8 cellular contexts compared by ENCODE assay signal in genomic region chr6:56843476-56844349, GRCh38.
DNase-seq lines count a peak whose midpoint lies in the region; ATAC-seq and TF ChIP-seq lines count a peak whose summit lies in the region.

No MANE protein-coding gene starts in this region.

- peak overlapping the region; percentile 52 for H3K9ac ChIP-seq in OCI-LY3 (ENCODE audit: low read length)

- peak overlapping the region; percentile 66 for H3K4me2 ChIP-seq in OCI-LY3 (ENCODE audit: low read length)

- peak; percentile 77 for DNase-seq in DMS114 treated with DMSO at 0.1 percent for 48 hours (lab: John Stamatoyannopoulos, UW; ENCODE audit: unreplicated experiment)
- peak; percentile 82 for DNase-seq in HPDE6-E6E7 (ENCODE audit: extremely low spot score)
- DNase-seq in fibroblast of the conjunctiva (ENCODE audit: low read depth), result peak; percentile 75
- peak; percentile 78 for DNase-seq in nephron progenitor cell
- no peak for DNase-seq in thoracic aorta (ENCODE audit: low spot score)

- H3K27me3 Mint-ChIP-seq in activated T-helper 17 cell treated with anti-CD3 and anti-CD28 coated beads, Interleukin-2, amount 50 U/mL, for 72 hours, result peaks cover 19% of the 10 kb centered on the region
- H3K27me3 Mint-ChIP-seq in nephron progenitor cell (ENCODE audit: low read depth, poor library complexity), result peaks cover 7% of the 10 kb centered on the region

- H3K4me1 ChIP-seq in OCI-LY3 (ENCODE audit: low read length) (peaks cover 10% of the 10 kb centered on the region; the same call in 1 of the 2 replicates), thoracic aorta (ENCODE audit: control insufficient read depth in 1 of 2, low read depth in 2 of 2) (peaks cover 23 to 41% of the 10 kb centered on the region in 2 donors)

- ATAC-seq in GM21360 (IDR thresholded peaks at IDR 0.05; ENCODE audit: unreplicated experiment) (peak; percentile 83), thoracic aorta (ENCODE audit: insufficient number of reproducible peaks, low FRiP score, low read depth) (peak; percentile 29)
- peak; percentile 91 for ATAC-seq in activated T-helper 17 cell treated with anti-CD3 and anti-CD28 coated beads, Interleukin-2, amount 50 U/mL, for 72 hours (replicated peaks)

- no peaks in the 10 kb centered on the region for H4K20me1 ChIP-seq in OCI-LY3 (ENCODE audit: insufficient read depth, low read length)

- no peak overlapping the region for H3K27ac ChIP-seq in OCI-LY3 (ENCODE audit: low read length)
- H3K27ac ChIP-seq in thoracic aorta, result peak overlapping the region; percentile 87 to 90

- peak overlapping the region; percentile 80 for H3K4me3 Mint-ChIP-seq in activated T-helper 17 cell treated with anti-CD3 and anti-CD28 coated beads, Interleukin-2, amount 50 U/mL, for 72 hours
- H3K4me3 Mint-ChIP-seq in nephron progenitor cell, result peak overlapping the region; percentile 96

- no peak overlapping the region for H3K27ac Mint-ChIP-seq in activated T-helper 17 cell treated with anti-CD3 and anti-CD28 coated beads, Interleukin-2, amount 50 U/mL, for 72 hours
- H3K27ac Mint-ChIP-seq in nephron progenitor cell, result peak overlapping the region; percentile 89

- H3K9me3 Mint-ChIP-seq in activated T-helper 17 cell treated with anti-CD3 and anti-CD28 coated beads, Interleukin-2, amount 50 U/mL, for 72 hours, result no peaks in the 10 kb centered on the region
- H3K9me3 Mint-ChIP-seq in nephron progenitor cell, result no peaks in the 10 kb centered on the region

- no peaks in the 10 kb centered on the region for H3K79me2 ChIP-seq in OCI-LY3 (ENCODE audit: low read length)

- no peaks in the 10 kb centered on the region for H3K4me1 Mint-ChIP-seq in activated T-helper 17 cell treated with anti-CD3 and anti-CD28 coated beads, Interleukin-2, amount 50 U/mL, for 72 hours
- peaks cover 20% of the 10 kb centered on the region for H3K4me1 Mint-ChIP-seq in nephron progenitor cell

- TF ChIP-seq CTCF in OCI-LY3 (IDR thresholded peaks at IDR 0.05; ENCODE audit: low read depth, low read length), result peak; percentile 46
- peak; percentile 51 for TF ChIP-seq CTCF in nephron progenitor cell (IDR thresholded peaks at IDR 0.05)
- peak; percentile 63 for TF ChIP-seq CTCF in thoracic aorta (IDR thresholded peaks at IDR 0.05)

- H3K4me3 ChIP-seq in OCI-LY3 (ENCODE audit: low read length), result peak overlapping the region; percentile 80
- H3K4me3 ChIP-seq in thoracic aorta, result peak overlapping the region; percentile 91

- H3K36me3 Mint-ChIP-seq in activated T-helper 17 cell treated with anti-CD3 and anti-CD28 coated beads, Interleukin-2, amount 50 U/mL, for 72 hours (ENCODE audit: low read depth), result no peaks in the 10 kb centered on the region
- no peaks in the 10 kb centered on the region for H3K36me3 Mint-ChIP-seq in nephron progenitor cell (ENCODE audit: low read depth)

- H3K27me3 ChIP-seq in OCI-LY3 (ENCODE audit: low read depth, low read length) (peaks cover 7% of the 10 kb centered on the region), thoracic aorta (replicated peaks; ENCODE audit: insufficient read depth) (no peaks in the 10 kb centered on the region)

- H3K9me3 ChIP-seq in OCI-LY3 (ENCODE audit: insufficient read depth, low read length), result no peaks in the 10 kb centered on the region
- H3K9me3 ChIP-seq in thoracic aorta, result no peaks in the 10 kb centered on the region

- peak overlapping the region; percentile 84 for H2AFZ ChIP-seq in OCI-LY3 (ENCODE audit: low read depth, low read length)

- no peaks in the 10 kb centered on the region for H3K36me3 ChIP-seq in OCI-LY3 (replicated peaks; ENCODE audit: low read depth, low read length)
- H3K36me3 ChIP-seq in thoracic aorta, result no peaks in the 10 kb centered on the region

Comparison
In these comparisons a context has a peak if more than half of its experiments do, and no peak if none do; other contexts are left out.
1. ATAC-seq: peak in every context shown above with its lines; median percentile 91 in activated T-helper 17 cell treated with anti-CD3 and anti-CD28 coated beads, Interleukin-2, amount 50 U/mL, for 72 hours; 83 in GM21360; 29 in thoracic aorta.